Comparison of ENCODE assay signal across 14 cellular contexts in genomic region chr13:86572115-86572514, GRCh38.
DNase-seq lines count a peak whose midpoint lies in the region; ATAC-seq, FAIRE-seq and TF ChIP-seq lines count a peak whose summit lies in the region.
"Had no signal": no experiment of that assay in that cellular context is flagged by ENCODE, and none has a peak within 500 bp of the region (broad histone marks: within the 10 kb centered on the region; RNA-seq: fewer than 3 reads in every experiment).

No MANE protein-coding gene starts in this region.

- no peaks in the 10 kb centered on the region for H3K4me1 ChIP-seq in neuron (ENCODE audit: insufficient read depth, low read length)
- H3K4me1 ChIP-seq in neural progenitor cell = no peaks in the 10 kb centered on the region

- no peaks in the 10 kb centered on the region for H3K36me3 Mint-ChIP-seq in neural progenitor cell
- H3K36me3 Mint-ChIP-seq: CD4-positive, alpha-beta memory T cell; stimulated activated memory B cell treated with anti-CD40 and anti-IgM and Interleukin-4, amounts not matched to agents 10 μg/mL and 1 μg/mL and 100 μg/mL, for 72 hours had no signal

- no peak overlapping the region for H3K9ac ChIP-seq in neural progenitor cell

- DNase-seq in H54 (ENCODE audit: insufficient read length, low spot score) (peak; percentile 13), NOMO-1 treated with DMSO at 0.1 percent for 48 hours (lab: John Stamatoyannopoulos, UW; ENCODE audit: unreplicated experiment) (peak; percentile 85), amniotic epithelial cell (ENCODE audit: low read depth) (peak; percentile 49), neural progenitor cell (ENCODE audit: low spot score) (no peak)
- DNase-seq: activated B cell treated with CpG ODN at 0.5 μM for 24 hours; CD4-positive, alpha-beta memory T cell; NCI-H187 treated with DMSO at 0.1 percent for 48 hours; stimulated activated CD4-positive, alpha-beta T cell treated with anti-CD3 and anti-CD28 coated beads, Interleukin-1b, Interleukin-23, amount 100 ng/mL, for 48 hours had no signal

- TF ChIP-seq CTCF in neural progenitor cell (IDR thresholded peaks at IDR 0.05) = no peak

- FAIRE-seq in H54 (lab: Jason Lieb, UNC) = peak; percentile 98

- no peaks in the 10 kb centered on the region for H3F3A ChIP-seq in neural progenitor cell (ENCODE audit: low read depth)

- H3K9me3 ChIP-seq in neuron (ENCODE audit: low read length) (no peaks in the 10 kb centered on the region), neural progenitor cell (ENCODE audit: low read depth) (no peaks in the 10 kb centered on the region)

- H3K9me3 Mint-ChIP-seq in neural progenitor cell = no peaks in the 10 kb centered on the region

- no peak for TF ChIP-seq POLR2A in H54 (IDR thresholded peaks at IDR 0.05; ENCODE audit: low read depth, low read length)

- ATAC-seq in GM19455 (IDR thresholded peaks at IDR 0.05; ENCODE audit: unreplicated experiment) = no peak
- ATAC-seq in GM18511 (IDR thresholded peaks at IDR 0.05; ENCODE audit: unreplicated experiment) = no peak
- no peak for ATAC-seq in HG02852 (IDR thresholded peaks at IDR 0.05; ENCODE audit: unreplicated experiment)
- ATAC-seq: stimulated activated memory B cell treated with anti-CD40 and anti-IgM and Interleukin-4, amounts not matched to agents 10 μg/mL and 1 μg/mL and 100 μg/mL, for 72 hours had no signal

- H4K20me1 ChIP-seq in neural progenitor cell (ENCODE audit: low read depth) = no peaks in the 10 kb centered on the region

- no peaks in the 10 kb centered on the region for H3K4me1 Mint-ChIP-seq in neural progenitor cell
- H3K4me1 Mint-ChIP-seq: activated B cell treated with CpG ODN at 0.5 μM for 24 hours; CD4-positive, alpha-beta memory T cell; stimulated activated memory B cell treated with anti-CD40 and anti-IgM and Interleukin-4, amounts not matched to agents 10 μg/mL and 1 μg/mL and 100 μg/mL, for 72 hours had no signal

- H3K27ac ChIP-seq in neural progenitor cell = no peak overlapping the region

- H2AFZ ChIP-seq in neuron (ENCODE audit: low read depth, low read length) (peak overlapping the region; percentile 28), neural progenitor cell (replicated peaks) (no peak overlapping the region)

- H3K4me2 ChIP-seq in neural progenitor cell = no peak overlapping the region

- H3K27me3 Mint-ChIP-seq in neural progenitor cell (ENCODE audit: insufficient read depth, low read depth) = peaks cover 2% of the 10 kb centered on the region
- H3K27me3 Mint-ChIP-seq: activated B cell treated with CpG ODN at 0.5 μM for 24 hours; CD4-positive, alpha-beta memory T cell; progenitor cell of endocrine pancreas; stimulated activated memory B cell treated with anti-CD40 and anti-IgM and Interleukin-4, amounts not matched to agents 10 μg/mL and 1 μg/mL and 100 μg/mL, for 72 hours had no signal

- H3K4me3 ChIP-seq in neuron (ENCODE audit: low read length) (no peak overlapping the region), neural progenitor cell (no peak overlapping the region)

- no peaks in the 10 kb centered on the region for H3K79me2 ChIP-seq in neural progenitor cell (ENCODE audit: low read depth)

- H3K4me3 Mint-ChIP-seq in neural progenitor cell = no peak overlapping the region
- H3K4me3 Mint-ChIP-seq: activated B cell treated with CpG ODN at 0.5 μM for 24 hours; stimulated activated memory B cell treated with anti-CD40 and anti-IgM and Interleukin-4, amounts not matched to agents 10 μg/mL and 1 μg/mL and 100 μg/mL, for 72 hours had no signal

- H3K36me3 ChIP-seq in neuron (ENCODE audit: insufficient read depth, low read length) (no peaks in the 10 kb centered on the region), neural progenitor cell (no peaks in the 10 kb centered on the region)

- no peak overlapping the region for H3K27ac Mint-ChIP-seq in neural progenitor cell
- H3K27ac Mint-ChIP-seq: activated B cell treated with CpG ODN at 0.5 μM for 24 hours; CD4-positive, alpha-beta memory T cell; progenitor cell of endocrine pancreas; stimulated activated memory B cell treated with anti-CD40 and anti-IgM and Interleukin-4, amounts not matched to agents 10 μg/mL and 1 μg/mL and 100 μg/mL, for 72 hours had no signal

- H3K27me3 ChIP-seq in neuron (ENCODE audit: insufficient read depth, low read length) (no peaks in the 10 kb centered on the region), neural progenitor cell (no peaks in the 10 kb centered on the region)
